1 cellular context compared by ENCODE assay signal in genomic region chr11:72813740-72814138, GRCh38.
TF ChIP-seq lines count a peak whose summit lies in the region.

No MANE protein-coding gene starts in this region.

TF ChIP-seq in HepG2, 621 proteins besides CTCF, POLR2A, EP300 and RAD21 (continued from another document and continues in another):
- TF ChIP-seq HNRNPUL1 (IDR thresholded peaks at IDR 0.05; ENCODE audit: low read depth, low read length) (no peak), ZNF407 (CRISPR knock-in tag; IDR thresholded peaks at IDR 0.05; ENCODE audit: not compliant biosample characterization) (peak; percentile 41), ELF3 (CRISPR knock-in tag; IDR thresholded peaks at IDR 0.05) (no peak; the same call in 1 of the 2 replicates), GATAD1 (CRISPR knock-in tag; IDR thresholded peaks at IDR 0.05) (no peak), REL (CRISPR knock-in tag; conservative IDR thresholded peaks at IDR 0.05) (no peak), ZUFSP (CRISPR knock-in tag; IDR thresholded peaks at IDR 0.05; ENCODE audit: borderline replicate concordance) (no peak), POLR2AphosphoS2 (IDR thresholded peaks at IDR 0.05; ENCODE audit: low read depth, low read length) (no peak), MXD3 (CRISPR knock-in tag; IDR thresholded peaks at IDR 0.05) (peak; percentile 65; the same call in 1 of the 2 replicates), ZNF12 (CRISPR knock-in tag; IDR thresholded peaks at IDR 0.05) (no peak), RFXANK (CRISPR knock-in tag; IDR thresholded peaks at IDR 0.05) (no peak), HCFC1 (IDR thresholded peaks at IDR 0.05; ENCODE audit: low read depth, low read length) (no peak), ZNF138 (CRISPR knock-in tag; IDR thresholded peaks at IDR 0.05; ENCODE audit: low read depth) (no peak), SALL2 (CRISPR knock-in tag; IDR thresholded peaks at IDR 0.05) (no peak), MEIS1 (CRISPR knock-in tag; IDR thresholded peaks at IDR 0.05; ENCODE audit: borderline replicate concordance) (no peak; the same call in 1 of the 2 replicates), ZNF484 (CRISPR knock-in tag; IDR thresholded peaks at IDR 0.05; ENCODE audit: borderline replicate concordance, low read depth) (no peak), TOE1 (CRISPR knock-in tag; IDR thresholded peaks at IDR 0.05) (no peak), SAFB2 (CRISPR knock-in tag; IDR thresholded peaks at IDR 0.05; ENCODE audit: borderline replicate concordance, low read depth) (no peak), TARDBP (CRISPR knock-in tag; IDR thresholded peaks at IDR 0.05) (peak; percentile 43; the same call in 1 of the 2 replicates), ZFY (CRISPR knock-in tag; IDR thresholded peaks at IDR 0.05) (peak; percentile 90), SOX6 (IDR thresholded peaks at IDR 0.05) (no peak), SOX6 (CRISPR knock-in tag; IDR thresholded peaks at IDR 0.05) (peak; percentile 15; the same call in 1 of the 2 replicates), LCORL (IDR thresholded peaks at IDR 0.05) (no peak), LCORL (CRISPR knock-in tag; IDR thresholded peaks at IDR 0.05) (no peak), ZNF264 (CRISPR knock-in tag; IDR thresholded peaks at IDR 0.05) (peak; percentile 60; the same call in 1 of the 2 replicates), DRAP1 (CRISPR knock-in tag; IDR thresholded peaks at IDR 0.05) (peak; percentile 94), THYN1 (CRISPR knock-in tag; IDR thresholded peaks at IDR 0.05; ENCODE audit: borderline replicate concordance, low read depth) (no peak), NFE2L1 (CRISPR knock-in tag; IDR thresholded peaks at IDR 0.05; ENCODE audit: borderline replicate concordance) (0 out of 2 replicates have a peak, but pooled peaks have one; percentile 27), HOXD1 (CRISPR knock-in tag; IDR thresholded peaks at IDR 0.05) (peak; percentile 22; the same call in 1 of the 2 replicates), ZIK1 (CRISPR knock-in tag; IDR thresholded peaks at IDR 0.05; ENCODE audit: borderline replicate concordance, low read depth) (no peak; the same call in 1 of the 2 replicates), ZNF496 (CRISPR knock-in tag; IDR thresholded peaks at IDR 0.05; ENCODE audit: insufficient replicate concordance) (no peak), REPIN1 (CRISPR knock-in tag; IDR thresholded peaks at IDR 0.05; ENCODE audit: borderline replicate concordance, low read depth) (peak; percentile 50), STAG1 (CRISPR knock-in tag; IDR thresholded peaks at IDR 0.05) (0 out of 2 replicates have a peak, but pooled peaks have one; percentile 10), KDM1A (CRISPR knock-in tag; IDR thresholded peaks at IDR 0.05) (no peak), ZNF33A (CRISPR knock-in tag; IDR thresholded peaks at IDR 0.05; ENCODE audit: borderline replicate concordance) (no peak), BATF2 (CRISPR knock-in tag; IDR thresholded peaks at IDR 0.05) (no peak), FOXJ3 (CRISPR knock-in tag; IDR thresholded peaks at IDR 0.05; ENCODE audit: borderline replicate concordance) (0 out of 2 replicates have a peak, but pooled peaks have one; percentile 34), ZNF841 (CRISPR knock-in tag; IDR thresholded peaks at IDR 0.05; ENCODE audit: borderline replicate concordance) (no peak), ZNF432 (CRISPR knock-in tag; IDR thresholded peaks at IDR 0.05; ENCODE audit: borderline replicate concordance) (no peak), CERS6 (CRISPR knock-in tag; IDR thresholded peaks at IDR 0.05) (no peak), KLF12 (CRISPR knock-in tag; IDR thresholded peaks at IDR 0.05; ENCODE audit: borderline replicate concordance) (0 out of 2 replicates have a peak, but pooled peaks have one; percentile 9), PCBP2 (optimal IDR thresholded peaks at IDR 0.05; ENCODE audit: low read depth, low read length, poor library complexity, severe bottlenecking) (no peak)
- TF ChIP-seq, protein P1, sequence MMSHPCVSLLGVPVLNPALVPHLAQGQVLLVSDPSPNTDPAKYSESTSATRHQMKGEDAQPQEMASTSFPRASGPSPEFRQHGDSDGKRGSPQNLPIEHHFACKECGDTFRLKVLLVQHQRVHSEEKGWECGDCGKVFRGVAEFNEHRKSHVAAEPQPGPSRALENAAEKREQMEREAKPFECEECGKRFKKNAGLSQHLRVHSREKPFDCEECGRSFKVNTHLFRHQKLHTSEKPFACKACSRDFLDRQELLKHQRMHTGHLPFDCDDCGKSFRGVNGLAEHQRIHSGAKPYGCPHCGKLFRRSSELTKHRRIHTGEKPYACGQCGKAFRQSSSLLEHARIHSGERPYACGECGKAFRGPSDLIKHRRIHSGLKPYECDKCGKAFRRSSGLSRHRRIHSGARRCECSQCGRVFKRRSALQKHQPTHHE (CRISPR knock-in tag; IDR thresholded peaks at IDR 0.05; ENCODE audit: borderline replicate concordance): no peak
- TF ChIP-seq, protein P2, sequence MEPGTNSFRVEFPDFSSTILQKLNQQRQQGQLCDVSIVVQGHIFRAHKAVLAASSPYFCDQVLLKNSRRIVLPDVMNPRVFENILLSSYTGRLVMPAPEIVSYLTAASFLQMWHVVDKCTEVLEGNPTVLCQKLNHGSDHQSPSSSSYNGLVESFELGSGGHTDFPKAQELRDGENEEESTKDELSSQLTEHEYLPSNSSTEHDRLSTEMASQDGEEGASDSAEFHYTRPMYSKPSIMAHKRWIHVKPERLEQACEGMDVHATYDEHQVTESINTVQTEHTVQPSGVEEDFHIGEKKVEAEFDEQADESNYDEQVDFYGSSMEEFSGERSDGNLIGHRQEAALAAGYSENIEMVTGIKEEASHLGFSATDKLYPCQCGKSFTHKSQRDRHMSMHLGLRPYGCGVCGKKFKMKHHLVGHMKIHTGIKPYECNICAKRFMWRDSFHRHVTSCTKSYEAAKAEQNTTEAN (CRISPR knock-in tag; conservative IDR thresholded peaks at IDR 0.05): no peak
- TF ChIP-seq, protein P3, sequence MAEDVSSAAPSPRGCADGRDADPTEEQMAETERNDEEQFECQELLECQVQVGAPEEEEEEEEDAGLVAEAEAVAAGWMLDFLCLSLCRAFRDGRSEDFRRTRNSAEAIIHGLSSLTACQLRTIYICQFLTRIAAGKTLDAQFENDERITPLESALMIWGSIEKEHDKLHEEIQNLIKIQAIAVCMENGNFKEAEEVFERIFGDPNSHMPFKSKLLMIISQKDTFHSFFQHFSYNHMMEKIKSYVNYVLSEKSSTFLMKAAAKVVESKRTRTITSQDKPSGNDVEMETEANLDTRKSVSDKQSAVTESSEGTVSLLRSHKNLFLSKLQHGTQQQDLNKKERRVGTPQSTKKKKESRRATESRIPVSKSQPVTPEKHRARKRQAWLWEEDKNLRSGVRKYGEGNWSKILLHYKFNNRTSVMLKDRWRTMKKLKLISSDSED (CRISPR knock-in tag; IDR thresholded peaks at IDR 0.05): no peak
